Comparison of ENCODE assay signal across 9 cellular contexts in genomic region chr22:46078241-46079092, GRCh38.
DNase-seq lines count a peak whose midpoint lies in the region; ATAC-seq and TF ChIP-seq lines count a peak whose summit lies in the region.
"Had no signal": no experiment of that assay in that cellular context is flagged by ENCODE, and none has a peak within 500 bp of the region (broad histone marks: within the 10 kb centered on the region; RNA-seq: fewer than 3 reads in every experiment).

No MANE protein-coding gene starts in this region.

- H4K5ac ChIP-seq in IMR-90 (ENCODE audit: low read depth, low read length), result no peak overlapping the region

- intact Hi-C loops in IMR-90 (cut with micrococcal nuclease), result no loop called here

- ATAC-seq in IMR-90 (ENCODE audit: low read depth) (no peak), HG03521 (IDR thresholded peaks at IDR 0.05; ENCODE audit: unreplicated experiment) (no peak)

- TF ChIP-seq CTCF in IMR-90 (conservative IDR thresholded peaks at IDR 0.05; ENCODE audit: low read depth, low read length), result no peak

- H3K4me1 ChIP-seq in ACC112 (ENCODE audit: control insufficient read depth, insufficient read depth, low read length, unreplicated experiment) (peaks cover 21% of the 10 kb centered on the region), IMR-90 (ENCODE audit: control insufficient read depth, insufficient read depth, low read length) (peaks cover 54% of the 10 kb centered on the region)

- H3K27ac ChIP-seq in ACC112 (ENCODE audit: low read depth, low read length), result peak overlapping the region; percentile 92
- peak overlapping the region; percentile 32 for H3K27ac ChIP-seq in IMR-90 (ENCODE audit: insufficient read depth, low read length)
- H3K27ac ChIP-seq: neutrophil had no signal

- H3K9ac ChIP-seq in IMR-90 (ENCODE audit: low read depth, low read length), result no peak overlapping the region

- peak overlapping the region; percentile 96 for H3K4me3 ChIP-seq in ACC112 (ENCODE audit: low read depth, low read length)
- no peak overlapping the region for H3K4me3 ChIP-seq in IMR-90 (ENCODE audit: insufficient read depth, low read depth, low read length)

- no peak overlapping the region for H3K18ac ChIP-seq in IMR-90 (ENCODE audit: low read depth, low read length)

- peak overlapping the region; percentile 19; the same call in 1 of the 2 replicates for H4K91ac ChIP-seq in IMR-90 (ENCODE audit: insufficient read depth, low read depth, low read length)

- H2AK5ac ChIP-seq in IMR-90 (ENCODE audit: low read depth, low read length), result peak overlapping the region; percentile 71; the same call in 1 of the 2 replicates

- 0 out of 2 replicates have a peak overlapping the region, but pooled peaks have one; percentile 28 for H3K14ac ChIP-seq in IMR-90 (replicated peaks; ENCODE audit: low read depth, low read length)

- CTCF ChIA-PET in IMR-90 (lab: Yijun Ruan, JAX), result interaction anchor here (0.6 kb wide), 1 partner anchor 71 kb away, joined by 3 read pairs; no protein-coding TSS in a partner anchor

- H2AK9ac ChIP-seq in IMR-90 (replicated peaks; ENCODE audit: low read depth, low read length, poor library complexity), result no peak overlapping the region

- no peaks in the 10 kb centered on the region for H3K27me3 ChIP-seq in ACC112 (ENCODE audit: insufficient read depth, low read length)
- H3K27me3 ChIP-seq in IMR-90 (ENCODE audit: control insufficient read depth, insufficient read depth, low read length), result no peaks in the 10 kb centered on the region
- H3K27me3 ChIP-seq: neutrophil had no signal

- peak overlapping the region; percentile 35 for H3K4ac ChIP-seq in IMR-90 (ENCODE audit: low read depth, low read length)

- peaks cover 96% of the 10 kb centered on the region for H3K79me2 ChIP-seq in ACC112 (ENCODE audit: control insufficient read depth, insufficient read depth, low read length, unreplicated experiment)

- H2BK120ac ChIP-seq in IMR-90 (ENCODE audit: low read depth, low read length), result no peak overlapping the region

- H2AFZ ChIP-seq in ACC112 (ENCODE audit: low read length, unreplicated experiment), result no peak overlapping the region
- H2AFZ ChIP-seq in IMR-90 (replicated peaks; ENCODE audit: low read length, poor library complexity), result peak overlapping the region; percentile 37

- peaks cover 0 to 32% of the 10 kb centered on the region in 2 experiments; a peak in 2 of 4 replicates for H3K79me1 ChIP-seq in IMR-90 (ENCODE audit: low read depth in 1 of 2, low read length in 2 of 2)

- H3K36me3 ChIP-seq in ACC112 (ENCODE audit: insufficient read depth, low read length) (peaks cover 11% of the 10 kb centered on the region; the same call in 1 of the 2 replicates), IMR-90 (ENCODE audit: control insufficient read depth, insufficient read depth, low read length) (peaks cover 33% of the 10 kb centered on the region)

- no peak overlapping the region for H2BK20ac ChIP-seq in IMR-90 (ENCODE audit: low read depth, low read length)

- no peak for TF ChIP-seq POLR2A in IMR-90 (IDR thresholded peaks at IDR 0.05; ENCODE audit: low read depth, low read length)

- H4K20me1 ChIP-seq in IMR-90 (ENCODE audit: insufficient read depth, low read length), result peaks cover 61% of the 10 kb centered on the region

- no peak overlapping the region; a peak in 1 of 4 replicates for H4K8ac ChIP-seq in IMR-90 (ENCODE audit: low read depth in 2 of 2, low read length in 2 of 2)

- BruUV-seq in IMR-90 (replicated peaks; lab: Mats Ljungman, UMichigan), result no TSS peak

- H2BK15ac ChIP-seq in IMR-90 (ENCODE audit: low read depth, low read length), result no peak overlapping the region

- DNase-seq in IMR-90, result no peak
- DNase-seq in cerebellar cortex (ENCODE audit: low spot score), result peak; percentile 93
- peak; percentile 68 to 87 for DNase-seq in lung microvascular endothelial cell (ENCODE audit: low read depth in 2 of 2)
- no peak for DNase-seq in GOT3 (lab: John Stamatoyannopoulos, UW)
- DNase-seq in AML-193 (lab: John Stamatoyannopoulos, UW), result no peak
- DNase-seq in NCI-H146 treated with DMSO at 0.1 percent for 48 hours (lab: John Stamatoyannopoulos, UW; ENCODE audit: unreplicated experiment), result no peak

- peaks cover 13% of the 10 kb centered on the region for H3K9me1 ChIP-seq in IMR-90 (ENCODE audit: insufficient read depth, low read length)

- POLR2A ChIA-PET in IMR-90 (lab: Charles Lee; ENCODE audit: unreplicated experiment), result no interaction called here

- H3K9me3 ChIP-seq in IMR-90 (ENCODE audit: control insufficient read depth, insufficient read depth, low read length), result no peaks in the 10 kb centered on the region
- H3K9me3 ChIP-seq: neutrophil had no signal

- no peak for TF ChIP-seq RAD21 in IMR-90 (IDR thresholded peaks at IDR 0.05; ENCODE audit: low read length)

- H3K23ac ChIP-seq in IMR-90 (ENCODE audit: low read depth, low read length), result peak overlapping the region; percentile 43; the same call in 1 of the 2 replicates

- dilution Hi-C loops in IMR-90 (cut with HindIII; ENCODE audit: low sequenced_read_pairs, unreplicated experiment), result no loop called here

- 84% methylated on average over 30 of the region's 40 CpGs; no CpG with 5 or more reads in 1 of the 2 experiments for WGBS in IMR-90 (ENCODE audit: extremely low coverage in 2 of 2, insufficient read length in 1 of 2), 2 experiments

- peak overlapping the region; percentile 12 for H2BK5ac ChIP-seq in IMR-90 (ENCODE audit: low read depth, low read length, poor library complexity, severe bottlenecking)

- H3K4me2 ChIP-seq in IMR-90 (ENCODE audit: low read depth, low read length), result no peak overlapping the region

- no peak overlapping the region for H3K56ac ChIP-seq in IMR-90 (ENCODE audit: extremely low read depth, insufficient read depth, low read length)

- in situ Hi-C loops in IMR-90 (cut with MboI; ENCODE audit: low sequenced_read_pairs), result no loop called here

TF ChIP-seq in IMR-90, 13 proteins besides CTCF, POLR2A, EP300 and RAD21:
- TF ChIP-seq MAZ (IDR thresholded peaks at IDR 0.05; ENCODE audit: borderline replicate concordance, low read depth, low read length), result no peak
- no peak for TF ChIP-seq RFX5 (IDR thresholded peaks at IDR 0.05; ENCODE audit: low read depth, low read length)
- no peak for TF ChIP-seq CEBPB (IDR thresholded peaks at IDR 0.05; ENCODE audit: low read depth, low read length)
- no peak for TF ChIP-seq CHD1 (IDR thresholded peaks at IDR 0.05; ENCODE audit: low read depth, low read length)
- TF ChIP-seq USF2 (IDR thresholded peaks at IDR 0.05; ENCODE audit: low read depth, low read length), result 0 out of 2 replicates have a peak, but pooled peaks have one; percentile 27
- no peak for TF ChIP-seq MXI1 (IDR thresholded peaks at IDR 0.05; ENCODE audit: borderline replicate concordance, low read depth, low read length)

Comparison
In these comparisons a context has a peak if more than half of its experiments do, and no peak if none do; other contexts are left out.
1. DNase-seq: peak in cerebellar cortex (single experiment) and lung microvascular endothelial cell (2 of 2); none in IMR-90 (single experiment), GOT3 (single experiment), AML-193 (0 of 2) and NCI-H146 treated with DMSO at 0.1 percent for 48 hours (single experiment).